Comparison of ENCODE assay signal across 1 cellular context in genomic region chr5:42553461-42553860, GRCh38.
TF ChIP-seq lines count a peak whose summit lies in the region.

No MANE protein-coding gene starts in this region.

TF ChIP-seq in liver, 16 proteins besides CTCF, POLR2A, EP300 and RAD21 (continued from another document):
- no peak for TF ChIP-seq REST (IDR thresholded peaks at IDR 0.05)
- no peak for TF ChIP-seq YY1 (IDR thresholded peaks at IDR 0.05)
- no peak for TF ChIP-seq EGR1 (IDR thresholded peaks at IDR 0.05; ENCODE audit: low read depth in 2 of 2)
- no peak for TF ChIP-seq TAF1 (conservative IDR thresholded peaks at IDR 0.05)
- TF ChIP-seq HNF4A (conservative IDR thresholded peaks at IDR 0.05): no peak
